9 cellular contexts compared by ENCODE assay signal in genomic region chr2:217650716-217651360, GRCh38.
DNase-seq lines count a peak whose midpoint lies in the region; ATAC-seq and TF ChIP-seq lines count a peak whose summit lies in the region.
"Had no signal": no experiment of that assay in that cellular context is flagged by ENCODE, and none has a peak within 500 bp of the region (broad histone marks: within the 10 kb centered on the region; RNA-seq: fewer than 3 reads in every experiment).

No MANE protein-coding gene starts in this region.

- no peak overlapping the region for H3K4me3 ChIP-seq in WI38 (ENCODE audit: low read depth, low read length)

- no peak overlapping the region for H3K27ac Mint-ChIP-seq in glutamatergic neuron (ENCODE audit: unreplicated experiment)
- H3K27ac Mint-ChIP-seq: CD4-positive, CD25-positive, alpha-beta regulatory T cell had no signal

- ATAC-seq in GM21737 (IDR thresholded peaks at IDR 0.05; ENCODE audit: unreplicated experiment) (peak; percentile 60), GM21515 (IDR thresholded peaks at IDR 0.05; ENCODE audit: unreplicated experiment) (no peak)

- peaks cover 1% of the 10 kb centered on the region for H3K9me3 Mint-ChIP-seq in glutamatergic neuron (ENCODE audit: unreplicated experiment)

- no peaks in the 10 kb centered on the region for H3K27me3 Mint-ChIP-seq in glutamatergic neuron (ENCODE audit: unreplicated experiment)
- H3K27me3 Mint-ChIP-seq: CD4-positive, CD25-positive, alpha-beta regulatory T cell had no signal

- H3K36me3 Mint-ChIP-seq in glutamatergic neuron (ENCODE audit: unreplicated experiment): no peaks in the 10 kb centered on the region
- H3K36me3 Mint-ChIP-seq: CD4-positive, CD25-positive, alpha-beta regulatory T cell had no signal

- no peaks in the 10 kb centered on the region for H3K4me1 Mint-ChIP-seq in glutamatergic neuron (ENCODE audit: low read depth, unreplicated experiment)
- H3K4me1 Mint-ChIP-seq: CD4-positive, CD25-positive, alpha-beta regulatory T cell had no signal

- no peak overlapping the region for H3K4me3 Mint-ChIP-seq in glutamatergic neuron (ENCODE audit: unreplicated experiment)
- H3K4me3 Mint-ChIP-seq: CD4-positive, CD25-positive, alpha-beta regulatory T cell had no signal

- DNase-seq in NCI-H187 treated with DMSO at 0.1 percent for 48 hours (lab: John Stamatoyannopoulos, UW): peak; percentile 4
- DNase-seq in NCI-H187 (lab: John Stamatoyannopoulos, UW): no peak
- peak; percentile 3 for DNase-seq in NCI-H146 treated with DMSO at 0.1 percent for 48 hours (lab: John Stamatoyannopoulos, UW; ENCODE audit: unreplicated experiment)
- DNase-seq in glutamatergic neuron: no peak
- peak; percentile 52 for DNase-seq in putamen (ENCODE audit: low spot score)

- TF ChIP-seq CTCF in WI38 (IDR thresholded peaks at IDR 0.05; ENCODE audit: low read depth, low read length) (peak; percentile 83), glutamatergic neuron (IDR thresholded peaks at IDR 0.05; ENCODE audit: partially characterized antibody, unreplicated experiment) (peak; percentile 73)

Comparison
In these comparisons a context has a peak if more than half of its experiments do, and no peak if none do; other contexts are left out.
1. DNase-seq: peak in NCI-H187 treated with DMSO at 0.1 percent for 48 hours (single experiment), NCI-H146 treated with DMSO at 0.1 percent for 48 hours (single experiment) and putamen (single experiment); none in NCI-H187 (0 of 2) and glutamatergic neuron (single experiment).